ENCODE assay signal across 1 cellular context in the genomic region with DNA sequence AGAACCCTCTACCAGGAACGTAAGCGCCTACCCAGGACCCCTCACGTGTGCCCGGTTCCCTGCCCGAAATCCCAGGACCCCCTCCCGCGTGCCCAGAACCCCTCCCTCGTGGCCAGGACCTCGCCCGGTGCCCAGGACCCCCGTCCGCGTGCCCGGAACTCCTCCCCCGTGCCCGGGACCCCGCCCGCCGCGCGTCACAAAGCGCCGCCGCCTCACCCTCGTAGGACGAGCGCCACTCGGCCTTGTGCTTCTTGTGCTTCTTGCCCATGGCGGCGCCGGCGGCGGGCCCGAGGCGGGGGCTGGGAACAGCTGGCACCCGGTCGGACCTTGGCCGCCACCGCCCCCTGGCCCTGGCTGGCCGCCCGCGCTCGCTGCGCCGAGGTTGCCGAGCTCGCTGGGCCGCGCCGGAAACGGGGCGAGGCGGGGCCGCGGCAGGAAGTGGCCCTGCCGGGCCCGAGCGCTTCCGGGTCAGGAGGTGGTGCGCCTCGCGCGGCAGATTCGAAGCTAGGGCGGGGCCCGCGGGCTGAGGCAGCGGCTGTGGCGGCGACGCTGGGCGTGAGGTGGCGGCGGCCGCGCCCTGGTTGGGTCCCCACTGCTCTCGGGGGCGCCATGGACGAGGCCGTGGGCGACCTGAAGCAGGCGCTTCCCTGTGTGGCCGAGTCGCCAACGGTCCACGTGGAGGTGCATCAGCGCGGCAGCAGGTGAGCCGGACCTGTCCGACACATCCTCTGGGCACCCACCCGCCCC.
TF ChIP-seq lines count a peak whose summit lies in the region.

BRD9 (minus strand) TSS at position 412 of the 747 bp plus-strand sequence; CDS start at position 268, 144 bp downstream.
A gene with protein sequence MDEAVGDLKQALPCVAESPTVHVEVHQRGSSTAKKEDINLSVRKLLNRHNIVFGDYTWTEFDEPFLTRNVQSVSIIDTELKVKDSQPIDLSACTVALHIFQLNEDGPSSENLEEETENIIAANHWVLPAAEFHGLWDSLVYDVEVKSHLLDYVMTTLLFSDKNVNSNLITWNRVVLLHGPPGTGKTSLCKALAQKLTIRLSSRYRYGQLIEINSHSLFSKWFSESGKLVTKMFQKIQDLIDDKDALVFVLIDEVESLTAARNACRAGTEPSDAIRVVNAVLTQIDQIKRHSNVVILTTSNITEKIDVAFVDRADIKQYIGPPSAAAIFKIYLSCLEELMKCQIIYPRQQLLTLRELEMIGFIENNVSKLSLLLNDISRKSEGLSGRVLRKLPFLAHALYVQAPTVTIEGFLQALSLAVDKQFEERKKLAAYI (plus strand): TSS at position 495 of the 747 bp plus-strand sequence. CDS start 115 bp downstream, at position 610.

TF ChIP-seq in HEK293, 187 proteins besides CTCF, POLR2A, EP300 and RAD21 (continued from another document and continues in another):
- TF ChIP-seq, protein P1, sequence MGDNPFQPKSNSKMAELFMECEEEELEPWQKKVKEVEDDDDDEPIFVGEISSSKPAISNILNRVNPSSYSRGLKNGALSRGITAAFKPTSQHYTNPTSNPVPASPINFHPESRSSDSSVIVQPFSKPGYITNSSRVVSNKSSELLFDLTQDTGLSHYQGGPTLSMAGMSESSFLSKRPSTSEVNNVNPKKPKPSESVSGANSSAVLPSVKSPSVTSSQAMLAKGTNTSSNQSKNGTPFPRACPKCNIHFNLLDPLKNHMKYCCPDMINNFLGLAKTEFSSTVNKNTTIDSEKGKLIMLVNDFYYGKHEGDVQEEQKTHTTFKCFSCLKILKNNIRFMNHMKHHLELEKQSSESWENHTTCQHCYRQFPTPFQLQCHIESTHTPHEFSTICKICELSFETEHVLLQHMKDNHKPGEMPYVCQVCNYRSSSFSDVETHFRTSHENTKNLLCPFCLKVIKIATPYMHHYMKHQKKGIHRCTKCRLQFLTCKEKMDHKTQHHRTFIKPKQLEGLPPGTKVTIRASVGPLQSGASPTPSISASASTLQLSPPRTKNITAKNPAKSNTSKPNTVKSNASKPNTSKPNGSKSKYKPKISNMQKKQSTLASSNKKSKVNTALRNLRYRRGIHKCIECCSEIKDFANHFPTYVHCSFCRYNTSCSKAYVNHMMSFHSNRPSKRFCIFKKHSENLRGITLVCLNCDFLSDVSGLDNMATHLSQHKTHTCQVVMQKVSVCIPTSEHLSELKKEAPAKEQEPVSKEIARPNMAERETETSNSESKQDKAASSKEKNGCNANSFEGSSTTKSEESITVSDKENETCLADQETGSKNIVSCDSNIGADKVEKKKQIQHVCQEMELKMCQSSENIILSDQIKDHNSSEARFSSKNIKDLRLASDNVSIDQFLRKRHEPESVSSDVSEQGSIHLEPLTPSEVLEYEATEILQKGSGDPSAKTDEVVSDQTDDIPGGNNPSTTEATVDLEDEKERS (tag by site-specific recombination; IDR thresholded peaks at IDR 0.05), result no peak
- TF ChIP-seq ZBTB17 (tag by site-specific recombination; IDR thresholded peaks at IDR 0.05) (no peak), FEZF1 (tag by site-specific recombination; IDR thresholded peaks at IDR 0.05) (no peak), ZNF394 (tag by site-specific recombination; IDR thresholded peaks at IDR 0.05; ENCODE audit: borderline replicate concordance) (0 out of 2 replicates have a peak, but pooled peaks have one; percentile 7), ZSCAN5A (tag by site-specific recombination; IDR thresholded peaks at IDR 0.05) (0 out of 2 replicates have a peak, but pooled peaks have one; percentile 31), ZNF391 (tag by site-specific recombination; IDR thresholded peaks at IDR 0.05; ENCODE audit: borderline replicate concordance, low read depth) (no peak), YY2 (tag by site-specific recombination; IDR thresholded peaks at IDR 0.05) (peak; percentile 60; the same call in 1 of the 2 replicates), ZBTB26 (tag by site-specific recombination; optimal IDR thresholded peaks at IDR 0.05) (peak; percentile 88), ZNF521 (tag by site-specific recombination; IDR thresholded peaks at IDR 0.05) (no peak), ZNF747 (tag by site-specific recombination; IDR thresholded peaks at IDR 0.05) (no peak), GLI2 (tag by site-specific recombination; IDR thresholded peaks at IDR 0.05; ENCODE audit: borderline replicate concordance, low read depth) (no peak), ZNF555 (tag by site-specific recombination; conservative IDR thresholded peaks at IDR 0.05) (no peak), ZNF48 (tag by site-specific recombination; IDR thresholded peaks at IDR 0.05) (no peak), ZSCAN23 (tag by site-specific recombination; IDR thresholded peaks at IDR 0.05) (no peak), ZNF138 (tag by site-specific recombination; IDR thresholded peaks at IDR 0.05; ENCODE audit: borderline replicate concordance) (no peak), SP3 (tag by site-specific recombination; IDR thresholded peaks at IDR 0.05) (peak; percentile 69), KLF9 (tag by site-specific recombination; IDR thresholded peaks at IDR 0.05; ENCODE audit: low read depth) (peak; percentile 52), ZNF544 (tag by site-specific recombination; IDR thresholded peaks at IDR 0.05) (no peak), ZNF792 (tag by site-specific recombination; IDR thresholded peaks at IDR 0.05) (no peak), ZNF610 (tag by site-specific recombination; IDR thresholded peaks at IDR 0.05; ENCODE audit: borderline replicate concordance) (no peak), GLIS1 (tag by site-specific recombination; IDR thresholded peaks at IDR 0.05) (0 out of 2 replicates have a peak, but pooled peaks have one; percentile 14), ZNF629 (tag by site-specific recombination; IDR thresholded peaks at IDR 0.05) (no peak), ZSCAN16 (tag by site-specific recombination; IDR thresholded peaks at IDR 0.05) (no peak), ZNF449 (tag by site-specific recombination; IDR thresholded peaks at IDR 0.05) (no peak), ZXDB (tag by site-specific recombination; IDR thresholded peaks at IDR 0.05) (no peak; the same call in 1 of the 2 replicates), ZNF350 (tag by site-specific recombination; IDR thresholded peaks at IDR 0.05) (no peak), ZNF664 (tag by site-specific recombination; IDR thresholded peaks at IDR 0.05) (no peak), ZNF660 (tag by site-specific recombination; IDR thresholded peaks at IDR 0.05) (0 out of 2 replicates have a peak, but pooled peaks have one; percentile 39), BCL11B (tag by site-specific recombination; IDR thresholded peaks at IDR 0.05; ENCODE audit: low read depth) (no peak), ZNF133 (tag by site-specific recombination; IDR thresholded peaks at IDR 0.05) (no peak), ZNF114 (tag by site-specific recombination; IDR thresholded peaks at IDR 0.05) (no peak), SCRT1 (tag by site-specific recombination; IDR thresholded peaks at IDR 0.05; ENCODE audit: borderline replicate concordance) (no peak), ZSCAN4 (tag by site-specific recombination; IDR thresholded peaks at IDR 0.05) (no peak)
- TF ChIP-seq, protein P2, sequence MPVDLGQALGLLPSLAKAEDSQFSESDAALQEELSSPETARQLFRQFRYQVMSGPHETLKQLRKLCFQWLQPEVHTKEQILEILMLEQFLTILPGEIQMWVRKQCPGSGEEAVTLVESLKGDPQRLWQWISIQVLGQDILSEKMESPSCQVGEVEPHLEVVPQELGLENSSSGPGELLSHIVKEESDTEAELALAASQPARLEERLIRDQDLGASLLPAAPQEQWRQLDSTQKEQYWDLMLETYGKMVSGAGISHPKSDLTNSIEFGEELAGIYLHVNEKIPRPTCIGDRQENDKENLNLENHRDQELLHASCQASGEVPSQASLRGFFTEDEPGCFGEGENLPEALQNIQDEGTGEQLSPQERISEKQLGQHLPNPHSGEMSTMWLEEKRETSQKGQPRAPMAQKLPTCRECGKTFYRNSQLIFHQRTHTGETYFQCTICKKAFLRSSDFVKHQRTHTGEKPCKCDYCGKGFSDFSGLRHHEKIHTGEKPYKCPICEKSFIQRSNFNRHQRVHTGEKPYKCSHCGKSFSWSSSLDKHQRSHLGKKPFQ (tag by site-specific recombination; IDR thresholded peaks at IDR 0.05), result no peak
- TF ChIP-seq, protein P3, sequence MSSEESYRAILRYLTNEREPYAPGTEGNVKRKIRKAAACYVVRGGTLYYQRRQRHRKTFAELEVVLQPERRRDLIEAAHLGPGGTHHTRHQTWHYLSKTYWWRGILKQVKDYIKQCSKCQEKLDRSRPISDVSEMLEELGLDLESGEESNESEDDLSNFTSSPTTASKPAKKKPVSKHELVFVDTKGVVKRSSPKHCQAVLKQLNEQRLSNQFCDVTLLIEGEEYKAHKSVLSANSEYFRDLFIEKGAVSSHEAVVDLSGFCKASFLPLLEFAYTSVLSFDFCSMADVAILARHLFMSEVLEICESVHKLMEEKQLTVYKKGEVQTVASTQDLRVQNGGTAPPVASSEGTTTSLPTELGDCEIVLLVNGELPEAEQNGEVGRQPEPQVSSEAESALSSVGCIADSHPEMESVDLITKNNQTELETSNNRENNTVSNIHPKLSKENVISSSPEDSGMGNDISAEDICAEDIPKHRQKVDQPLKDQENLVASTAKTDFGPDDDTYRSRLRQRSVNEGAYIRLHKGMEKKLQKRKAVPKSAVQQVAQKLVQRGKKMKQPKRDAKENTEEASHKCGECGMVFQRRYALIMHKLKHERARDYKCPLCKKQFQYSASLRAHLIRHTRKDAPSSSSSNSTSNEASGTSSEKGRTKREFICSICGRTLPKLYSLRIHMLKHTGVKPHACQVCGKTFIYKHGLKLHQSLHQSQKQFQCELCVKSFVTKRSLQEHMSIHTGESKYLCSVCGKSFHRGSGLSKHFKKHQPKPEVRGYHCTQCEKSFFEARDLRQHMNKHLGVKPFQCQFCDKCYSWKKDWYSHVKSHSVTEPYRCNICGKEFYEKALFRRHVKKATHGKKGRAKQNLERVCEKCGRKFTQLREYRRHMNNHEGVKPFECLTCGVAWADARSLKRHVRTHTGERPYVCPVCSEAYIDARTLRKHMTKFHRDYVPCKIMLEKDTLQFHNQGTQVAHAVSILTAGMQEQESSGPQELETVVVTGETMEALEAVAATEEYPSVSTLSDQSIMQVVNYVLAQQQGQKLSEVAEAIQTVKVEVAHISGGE (tag by site-specific recombination; conservative IDR thresholded peaks at IDR 0.05; ENCODE audit: low read depth), result peak; percentile 65
- TF ChIP-seq, protein P4, sequence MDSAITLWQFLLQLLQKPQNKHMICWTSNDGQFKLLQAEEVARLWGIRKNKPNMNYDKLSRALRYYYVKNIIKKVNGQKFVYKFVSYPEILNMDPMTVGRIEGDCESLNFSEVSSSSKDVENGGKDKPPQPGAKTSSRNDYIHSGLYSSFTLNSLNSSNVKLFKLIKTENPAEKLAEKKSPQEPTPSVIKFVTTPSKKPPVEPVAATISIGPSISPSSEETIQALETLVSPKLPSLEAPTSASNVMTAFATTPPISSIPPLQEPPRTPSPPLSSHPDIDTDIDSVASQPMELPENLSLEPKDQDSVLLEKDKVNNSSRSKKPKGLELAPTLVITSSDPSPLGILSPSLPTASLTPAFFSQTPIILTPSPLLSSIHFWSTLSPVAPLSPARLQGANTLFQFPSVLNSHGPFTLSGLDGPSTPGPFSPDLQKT (IDR thresholded peaks at IDR 0.05; ENCODE audit: borderline replicate concordance, low read depth, low read length), result peak; percentile 91; the same call in 1 of the 2 replicates
- TF ChIP-seq, protein P5, sequence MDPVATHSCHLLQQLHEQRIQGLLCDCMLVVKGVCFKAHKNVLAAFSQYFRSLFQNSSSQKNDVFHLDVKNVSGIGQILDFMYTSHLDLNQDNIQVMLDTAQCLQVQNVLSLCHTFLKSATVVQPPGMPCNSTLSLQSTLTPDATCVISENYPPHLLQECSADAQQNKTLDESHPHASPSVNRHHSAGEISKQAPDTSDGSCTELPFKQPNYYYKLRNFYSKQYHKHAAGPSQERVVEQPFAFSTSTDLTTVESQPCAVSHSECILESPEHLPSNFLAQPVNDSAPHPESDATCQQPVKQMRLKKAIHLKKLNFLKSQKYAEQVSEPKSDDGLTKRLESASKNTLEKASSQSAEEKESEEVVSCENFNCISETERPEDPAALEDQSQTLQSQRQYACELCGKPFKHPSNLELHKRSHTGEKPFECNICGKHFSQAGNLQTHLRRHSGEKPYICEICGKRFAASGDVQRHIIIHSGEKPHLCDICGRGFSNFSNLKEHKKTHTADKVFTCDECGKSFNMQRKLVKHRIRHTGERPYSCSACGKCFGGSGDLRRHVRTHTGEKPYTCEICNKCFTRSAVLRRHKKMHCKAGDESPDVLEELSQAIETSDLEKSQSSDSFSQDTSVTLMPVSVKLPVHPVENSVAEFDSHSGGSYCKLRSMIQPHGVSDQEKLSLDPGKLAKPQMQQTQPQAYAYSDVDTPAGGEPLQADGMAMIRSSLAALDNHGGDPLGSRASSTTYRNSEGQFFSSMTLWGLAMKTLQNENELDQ (tag by site-specific recombination; IDR thresholded peaks at IDR 0.05; ENCODE audit: low read depth), result no peak
